In genomic region chr2:216017365-216017764, GRCh38 we compare ENCODE assay signal across 9 cellular contexts. TPM values are rescaled to one million over a fixed set of nuclear protein-coding genes. Genes with fewer than 3 reads are reported as not detected.
DNase-seq lines count a peak whose midpoint lies in the region; ATAC-seq and TF ChIP-seq lines count a peak whose summit lies in the region.
"Had no signal": no experiment of that assay in that cellular context is flagged by ENCODE, and none has a peak within 500 bp of the region (broad histone marks: within the 10 kb centered on the region; RNA-seq: fewer than 3 reads in every experiment).

No MANE protein-coding gene starts in this region.

- H3K27me3 ChIP-seq in GM23248 (replicated peaks; ENCODE audit: insufficient read depth), result no peaks in the 10 kb centered on the region
- H3K27me3 ChIP-seq: breast epithelium had no signal

- in situ Hi-C loops in GM23248 (cut with MboI), result no loop called here

- no peak overlapping the region for H2AFZ ChIP-seq in GM23248

- H3K4me1 ChIP-seq in GM23248 (ENCODE audit: insufficient read depth), result 0 out of 2 replicates have a peak, but pooled peaks cover 5% of the 10 kb centered on the region
- H3K4me1 ChIP-seq: breast epithelium had no signal

- no peaks in the 10 kb centered on the region for H3K9me3 ChIP-seq in GM23248 (ENCODE audit: low read depth)
- H3K9me3 ChIP-seq: breast epithelium had no signal

- H3F3A ChIP-seq in GM23248 (ENCODE audit: insufficient read depth), result peaks cover 7% of the 10 kb centered on the region

- ATAC-seq in omental fat pad (ENCODE audit: low FRiP score), result no peak
- no peak for ATAC-seq in HG03139 (IDR thresholded peaks at IDR 0.05; ENCODE audit: unreplicated experiment)

- no peaks in the 10 kb centered on the region for H4K20me1 ChIP-seq in GM23248 (ENCODE audit: insufficient read depth)

- no peak overlapping the region for H3K9ac ChIP-seq in GM23248

- no peaks in the 10 kb centered on the region for H3K9me2 ChIP-seq in GM23248 (ENCODE audit: insufficient read depth)

- TF ChIP-seq CTCF in omental fat pad (IDR thresholded peaks at IDR 0.05), result no peak

- 67 to 72% methylated on average over 4 of the region's 4 CpGs for WGBS in GM23248 (ENCODE audit: low coverage in 1 of 2, low lambda C conversion rate in 2 of 2, missing lambda C conversion rate in 2 of 2), 2 experiments

- DNase-seq in ELR (ENCODE audit: low read depth) (peak; percentile 60), GM23248 (peak; percentile 51), RPMI7951 (ENCODE audit: low read depth) (peak; percentile 95), foreskin melanocyte (peak; percentile 90), NCI-H82 treated with DMSO at 0.1 percent for 48 hours (lab: John Stamatoyannopoulos, UW; ENCODE audit: unreplicated experiment) (no peak), omental fat pad (ENCODE audit: low spot score) (no peak), pons (ENCODE audit: low spot score) (no peak)

- H3K4me2 ChIP-seq in GM23248 (ENCODE audit: unreplicated experiment), result no peak overlapping the region

- H3K27ac ChIP-seq in GM23248, result no peak overlapping the region
- H3K27ac ChIP-seq: breast epithelium had no signal

- H3K4me3 ChIP-seq in GM23248, result no peak overlapping the region
- H3K4me3 ChIP-seq: breast epithelium had no signal

- no peaks in the 10 kb centered on the region for H3K36me3 ChIP-seq in GM23248 (ENCODE audit: low read depth)
- H3K36me3 ChIP-seq: breast epithelium had no signal

- no peaks in the 10 kb centered on the region for H3K79me2 ChIP-seq in GM23248 (ENCODE audit: insufficient read depth)

RNA-seq across cellular contexts. Expression of gene MREG, which starts 4.0 kb away (rescaled TPM):
- 0.89 and 3.1 TPM in 2 replicates for total RNA-seq in GM23248 (2014; rRNA removed; shearing (Covaris generic))
- polyA plus RNA-seq in GM23248 (2016; fragmentation: Nextera tagmentation; extraction: Ambion mirVana), result 1.8 and 2.5 TPM in 2 replicates
- 4.6 and 5.7 TPM in 2 replicates for total RNA-seq in RPMI7951 (2014; rRNA removed; shearing (Covaris generic))
- total RNA-seq in omental fat pad, result 1 to 10 TPM; 2.2 to 5.6 (median 3.7) TPM

Comparison
In these comparisons a context has a peak if more than half of its experiments do, and no peak if none do; other contexts are left out.
1. DNase-seq: peak in ELR (single experiment), GM23248 (single experiment), RPMI7951 (single experiment) and foreskin melanocyte (single experiment); none in NCI-H82 treated with DMSO at 0.1 percent for 48 hours (single experiment), omental fat pad (single experiment) and pons (single experiment).